30 cellular contexts compared by ENCODE assay signal in genomic region chr5:112579771-112580170, GRCh38.
"Had no signal": no experiment of that assay in that cellular context is flagged by ENCODE, and none has a peak within 500 bp of the region (broad histone marks: within the 10 kb centered on the region; RNA-seq: fewer than 3 reads in every experiment).

No MANE protein-coding gene starts in this region.

- H3K4me1 Mint-ChIP-seq: activated T-helper 17 cell treated with anti-CD3 and anti-CD28 coated beads, Interleukin-2, amount 50 U/mL, for 72 hours had no signal

- H3K9me3 ChIP-seq: MG63, Peyer's patch had no signal

- ATAC-seq: activated CD8-positive, alpha-beta T cell treated with anti-CD3 and anti-CD28 coated beads for 36 hours; activated naive CD4-positive, alpha-beta T cell treated with anti-CD3 and anti-CD28 coated beads, Interleukin-2, amount 50 U/mL, for 72 hours; activated T-cell treated with anti-CD3 and anti-CD28 coated beads, Interleukin-2, amount 50 U/mL, for 72 hours; activated T-helper 17 cell treated with anti-CD3 and anti-CD28 coated beads, Interleukin-2, amount 50 U/mL, for 72 hours; PC-3; Right ventricle myocardium inferior had no signal

- H3K36me3 ChIP-seq: brain microvascular endothelial cell, MG63, Peyer's patch, WERI-Rb-1 had no signal

- H3K36me3 Mint-ChIP-seq: activated naive CD4-positive, alpha-beta T cell treated with anti-CD3 and anti-CD28 coated beads, Interleukin-2, amount 50 U/mL, for 72 hours had no signal

- H3K4me3 ChIP-seq: MG63, Peyer's patch had no signal

- H3K4me1 ChIP-seq: Peyer's patch had no signal

- H3K27ac Mint-ChIP-seq: activated CD8-positive, alpha-beta T cell treated with anti-CD3 and anti-CD28 coated beads for 36 hours; activated naive CD4-positive, alpha-beta T cell treated with anti-CD3 and anti-CD28 coated beads for 36 hours; activated naive CD4-positive, alpha-beta T cell treated with anti-CD3 and anti-CD28 coated beads, Interleukin-2, amount 50 U/mL, for 72 hours; activated T-cell treated with anti-CD3 and anti-CD28 coated beads, Interleukin-2, amount 50 U/mL, for 72 hours; activated T-helper 17 cell treated with anti-CD3 and anti-CD28 coated beads, Interleukin-2, amount 50 U/mL, for 72 hours had no signal

- H3K27me3 ChIP-seq: brain microvascular endothelial cell, MG63, Peyer's patch had no signal

- H3K9me3 Mint-ChIP-seq: activated CD8-positive, alpha-beta T cell treated with anti-CD3 and anti-CD28 coated beads for 36 hours; activated naive CD4-positive, alpha-beta T cell treated with anti-CD3 and anti-CD28 coated beads for 36 hours; activated naive CD4-positive, alpha-beta T cell treated with anti-CD3 and anti-CD28 coated beads, Interleukin-2, amount 50 U/mL, for 72 hours; activated T-cell treated with anti-CD3 and anti-CD28 coated beads, Interleukin-2, amount 50 U/mL, for 72 hours; activated T-helper 17 cell treated with anti-CD3 and anti-CD28 coated beads, Interleukin-2, amount 50 U/mL, for 72 hours had no signal

- H3K27ac ChIP-seq: brain microvascular endothelial cell, Peyer's patch, WERI-Rb-1 had no signal

- DNase-seq: activated CD4-positive, alpha-beta T cell treated with anti-CD3 and anti-CD28 coated beads for 1 hour; activated CD4-positive, alpha-beta T cell treated with anti-CD3 and anti-CD28 coated beads for 48 hours; activated CD4-positive, alpha-beta T cell treated with anti-CD3 and anti-CD28 coated beads, Interleukin-2, amount 50 U/mL, for 4 hours; activated CD4-positive, CD25-positive, alpha-beta regulatory T cell; activated CD8-positive, alpha-beta T cell treated with anti-CD3 and anti-CD28 coated beads for 36 hours; activated gamma-delta T cell; activated naive CD4-positive, alpha-beta T cell treated with anti-CD3 and anti-CD28 coated beads for 36 hours; activated T-cell treated with anti-CD3 and anti-CD28 coated beads, Interleukin-2, amount 50 U/mL, for 1 hour; activated T-cell treated with anti-CD3 and anti-CD28 coated beads, Interleukin-2, amount 50 U/mL, for 72 hours; anterior cingulate cortex; brain microvascular endothelial cell; central memory CD4-positive, alpha-beta T cell; Kasumi-1; KG1; MG63; NCI-H1048; NCI-H1436 treated with DMSO at 0.1 percent for 48 hours; NCI-H1694 treated with DMSO at 0.1 percent for 48 hours; NCI-H2029; NCI-H345; NCI-H524 treated with DMSO at 0.1 percent for 48 hours; PC-3; Peyer's patch; RPMI8226; SW 1271; T1000; WERI-Rb-1 had no signal

- H3K4me3 Mint-ChIP-seq: activated CD8-positive, alpha-beta T cell treated with anti-CD3 and anti-CD28 coated beads for 36 hours; activated naive CD4-positive, alpha-beta T cell treated with anti-CD3 and anti-CD28 coated beads for 36 hours; activated T-cell treated with anti-CD3 and anti-CD28 coated beads, Interleukin-2, amount 50 U/mL, for 72 hours; activated T-helper 17 cell treated with anti-CD3 and anti-CD28 coated beads, Interleukin-2, amount 50 U/mL, for 72 hours had no signal
